8 cellular contexts compared by ENCODE assay signal in genomic region chr12:45130881-45131281, GRCh38.
DNase-seq lines count a peak whose midpoint lies in the region; ATAC-seq and TF ChIP-seq lines count a peak whose summit lies in the region.

No MANE protein-coding gene starts in this region.

- DNase-seq in GM04503 (ENCODE audit: low read depth) (peak; percentile 11), LHCN-M2 (ENCODE audit: low read depth) (peak; percentile 58), RPMI8226 (peak; percentile 64), astrocyte of the spinal cord (ENCODE audit: low read depth, low spot score) (peak; percentile 77), iPS DF 19.7 (ENCODE audit: low read depth, low spot score) (peak; percentile 50), T-helper 9 cell (no peak)
- peak; percentile 51 for DNase-seq in stimulated activated CD4-positive, alpha-beta T cell treated with anti-CD3 and anti-CD28 coated beads, Interleukin-15, amount 100 ng/mL, for 24 hours

- ATAC-seq in GM21825 (IDR thresholded peaks at IDR 0.05; ENCODE audit: unreplicated experiment) = peak; percentile 75

- no peak overlapping the region for H3K4me3 ChIP-seq in astrocyte of the spinal cord (ENCODE audit: low read depth, low read length)

- TF ChIP-seq CTCF in astrocyte of the spinal cord (IDR thresholded peaks at IDR 0.05; ENCODE audit: low read depth, low read length) = peak; percentile 72

- in situ Hi-C loops in astrocyte of the spinal cord (cut with HindIII; ENCODE audit: low sequenced_read_pairs) = no loop called here
